In the genomic region with DNA sequence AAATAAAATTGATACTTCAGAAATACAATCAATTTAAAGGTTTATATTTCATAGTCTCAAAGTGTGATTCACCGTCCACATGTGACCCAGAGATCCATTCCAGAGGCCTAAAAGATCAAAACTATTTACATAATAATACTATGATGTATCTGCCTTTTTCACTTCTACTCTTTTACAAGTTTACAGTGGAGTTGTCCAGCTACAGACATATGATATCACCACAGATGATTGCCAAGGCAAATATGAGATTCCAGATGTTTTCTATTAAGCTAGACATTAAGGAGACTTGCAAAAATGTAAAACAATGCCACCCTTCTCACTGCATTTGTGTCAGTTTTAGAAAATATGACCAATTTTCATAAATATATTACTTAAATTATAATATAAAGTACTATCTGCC, we compare ENCODE assay signal across 22 cellular contexts.
DNase-seq lines count a peak whose midpoint lies in the region; ATAC-seq, FAIRE-seq and TF ChIP-seq lines count a peak whose summit lies in the region.
"Had no signal": no experiment of that assay in that cellular context is flagged by ENCODE, and none has a peak within 500 bp of the region (broad histone marks: within the 10 kb centered on the region; RNA-seq: fewer than 3 reads in every experiment).

No MANE protein-coding gene starts in this region.

- DNase-seq in GM04503 (ENCODE audit: low read depth) (peak; percentile 79), astrocyte (ENCODE audit: low read depth) (peak; percentile 80), fibroblast of pulmonary artery (ENCODE audit: low read depth) (peak; percentile 67), mammary epithelial cell (no peak), activated gamma-delta T cell treated with Interleukin-2 at 50 U/mL for 16 hours (no peak), upper lobe of right lung (no peak)
- DNase-seq: DMS 273 treated with DMSO at 0.1 percent for 48 hours; erythroblast; heart left ventricle; left lung; NCI-H1694 treated with DMSO at 0.1 percent for 48 hours; NCI-H82; Right ventricle myocardium superior; stimulated activated CD4-positive, alpha-beta T cell treated with anti-CD3 and anti-CD28 coated beads, Interleukin-4, amount 100 ng/mL, for 1 hour; trophoblast cell had no signal

- no peaks in the 10 kb centered on the region for H3K27me3 Mint-ChIP-seq in astrocyte (ENCODE audit: low read depth, unreplicated experiment)
- H3K27me3 Mint-ChIP-seq: stimulated activated naive CD8-positive, alpha-beta T cell treated with anti-CD3 and anti-CD28 coated beads, Interleukin-15, Interleukin-2, amounts not matched to agents 100 ng/mL and 50 ng/mL, for 24 hours had no signal

- intact Hi-C loops in mammary epithelial cell (cut with micrococcal nuclease) (no loop called here), upper lobe of right lung (cut with DNase I) (no loop called here)

- no peaks in the 10 kb centered on the region for H4K20me1 ChIP-seq in astrocyte (ENCODE audit: insufficient read depth, low read length)
- H4K20me1 ChIP-seq in mammary epithelial cell (ENCODE audit: insufficient read depth, low read length): no peaks in the 10 kb centered on the region

- no peaks in the 10 kb centered on the region for H3K9me3 ChIP-seq in astrocyte (ENCODE audit: insufficient read depth, low read depth, low read length)
- no peaks in the 10 kb centered on the region for H3K9me3 ChIP-seq in mammary epithelial cell (replicated peaks; ENCODE audit: insufficient read depth, low read length)
- no peaks in the 10 kb centered on the region for H3K9me3 ChIP-seq in upper lobe of right lung

- no peaks in the 10 kb centered on the region for H3K36me3 ChIP-seq in astrocyte (ENCODE audit: insufficient read depth, low read length)
- no peaks in the 10 kb centered on the region for H3K36me3 ChIP-seq in mammary epithelial cell (ENCODE audit: insufficient read depth, low read length)
- no peaks in the 10 kb centered on the region for H3K36me3 ChIP-seq in upper lobe of right lung
- H3K36me3 ChIP-seq: heart left ventricle, left lung had no signal

- H3K27ac Mint-ChIP-seq in astrocyte (ENCODE audit: unreplicated experiment): no peak overlapping the region
- H3K27ac Mint-ChIP-seq: activated T-helper 2 cell treated with anti-CD3 and anti-CD28 coated beads, Interferon-gamma antibody, Interleukin-2, Interleukin-4, amounts not matched to agents 10 μg/mL and 5 μg/mL and 100 μg/mL, durations not matched to agents 14 hours and 24 hours and 36 hours; CD14-positive monocyte; stimulated activated naive CD8-positive, alpha-beta T cell treated with anti-CD3 and anti-CD28 coated beads, Interleukin-15, Interleukin-2, amounts not matched to agents 100 ng/mL and 50 ng/mL, for 24 hours had no signal

- no peak for FAIRE-seq in astrocyte (lab: Jason Lieb, UNC)
- FAIRE-seq: GM12891, TTC549 had no signal

- peaks cover 15% of the 10 kb centered on the region for H3K4me1 Mint-ChIP-seq in astrocyte (ENCODE audit: low read depth, unreplicated experiment)
- H3K4me1 Mint-ChIP-seq: CD14-positive monocyte had no signal

- H3K27me3 ChIP-seq in astrocyte (ENCODE audit: insufficient read depth, low read length): no peaks in the 10 kb centered on the region
- H3K27me3 ChIP-seq in mammary epithelial cell (ENCODE audit: insufficient read depth, low read length): no peaks in the 10 kb centered on the region
- H3K27me3 ChIP-seq in upper lobe of right lung: no peaks in the 10 kb centered on the region
- H3K27me3 ChIP-seq: heart left ventricle, left lung had no signal

- H3K4me3 Mint-ChIP-seq in astrocyte (ENCODE audit: unreplicated experiment): no peak overlapping the region
- H3K4me3 Mint-ChIP-seq: CD14-positive monocyte; stimulated activated naive CD8-positive, alpha-beta T cell treated with anti-CD3 and anti-CD28 coated beads, Interleukin-15, Interleukin-2, amounts not matched to agents 100 ng/mL and 50 ng/mL, for 24 hours had no signal

- H3K9me3 Mint-ChIP-seq in astrocyte (ENCODE audit: unreplicated experiment): no peaks in the 10 kb centered on the region
- H3K9me3 Mint-ChIP-seq: activated T-helper 2 cell treated with anti-CD3 and anti-CD28 coated beads, Interferon-gamma antibody, Interleukin-2, Interleukin-4, amounts not matched to agents 10 μg/mL and 5 μg/mL and 100 μg/mL, durations not matched to agents 14 hours and 24 hours and 36 hours; stimulated activated naive CD8-positive, alpha-beta T cell treated with anti-CD3 and anti-CD28 coated beads, Interleukin-15, Interleukin-2, amounts not matched to agents 100 ng/mL and 50 ng/mL, for 24 hours had no signal

- no peaks in the 10 kb centered on the region for H3K79me2 ChIP-seq in astrocyte (ENCODE audit: insufficient read depth, low read length)
- H3K79me2 ChIP-seq in mammary epithelial cell (ENCODE audit: insufficient read depth, low read length): no peaks in the 10 kb centered on the region

- H3K4me2 ChIP-seq in astrocyte (ENCODE audit: low read length) (no peak overlapping the region), mammary epithelial cell (ENCODE audit: insufficient read depth, low read depth, low read length) (no peak overlapping the region)

- BruUV-seq in mammary epithelial cell (replicated peaks; lab: Mats Ljungman, UMichigan): no TSS peak

- in situ Hi-C loops in mammary epithelial cell (cut with MboI; ENCODE audit: low sequenced_read_pairs in 2 of 2): no loop called here

- H2AFZ ChIP-seq in astrocyte (ENCODE audit: low read depth, low read length): no peak overlapping the region
- H2AFZ ChIP-seq in mammary epithelial cell (ENCODE audit: low read depth, low read length): no peak overlapping the region

- CTCF ChIA-PET in mammary epithelial cell (lab: Charles Lee; ENCODE audit: low non-redundant PET): no interaction called here

- no peaks in the 10 kb centered on the region for H3K36me3 Mint-ChIP-seq in astrocyte (ENCODE audit: low read depth, unreplicated experiment)
- H3K36me3 Mint-ChIP-seq: CD14-positive monocyte had no signal

- H3K27ac ChIP-seq in astrocyte (ENCODE audit: low read depth, low read length) (no peak overlapping the region), mammary epithelial cell (ENCODE audit: insufficient read depth, low read depth, low read length) (no peak overlapping the region), upper lobe of right lung (no peak overlapping the region)
- H3K27ac ChIP-seq: heart left ventricle, left lung had no signal

- dilution Hi-C loops in mammary epithelial cell (cut with HindIII; ENCODE audit: low sequenced_read_pairs): no loop called here

- H3K9ac ChIP-seq in astrocyte (ENCODE audit: low read length) (no peak overlapping the region), mammary epithelial cell (ENCODE audit: insufficient read depth, low read length) (no peak overlapping the region)

- no peak for ATAC-seq in HG02798 (IDR thresholded peaks at IDR 0.05; ENCODE audit: poor library complexity, unreplicated experiment)
- ATAC-seq in upper lobe of right lung: no peak
- ATAC-seq: left lung had no signal

- H3K4me1 ChIP-seq in astrocyte (ENCODE audit: insufficient read depth, low read length): peaks cover 8% of the 10 kb centered on the region
- peaks cover 4% of the 10 kb centered on the region for H3K4me1 ChIP-seq in mammary epithelial cell (ENCODE audit: insufficient read depth, low read length)
- no peaks in the 10 kb centered on the region for H3K4me1 ChIP-seq in upper lobe of right lung
- H3K4me1 ChIP-seq: left lung had no signal

- WGBS in mammary epithelial cell (ENCODE audit: low coverage, missing lambda C conversion rate): 94% methylated on average over 1 of the region's 1 CpG

- H3K4me3 ChIP-seq in astrocyte (ENCODE audit: insufficient read depth, low read depth, low read length) (no peak overlapping the region), fibroblast of pulmonary artery (replicated peaks; ENCODE audit: low read depth, low read length) (no peak overlapping the region), mammary epithelial cell (replicated peaks in 1 of 3; ENCODE audit: insufficient read depth in 1 of 3, low read depth in 2 of 3, low read length in 3 of 3) (no peak overlapping the region), upper lobe of right lung (no peak overlapping the region)
- H3K4me3 ChIP-seq: heart left ventricle, left lung, skin epidermis had no signal

- TF ChIP-seq CTCF in astrocyte (IDR thresholded peaks at IDR 0.05; ENCODE audit: insufficient read depth, low read depth, low read length) (no peak), fibroblast of pulmonary artery (IDR thresholded peaks at IDR 0.05; ENCODE audit: low read length, missing control alignments) (no peak), mammary epithelial cell (conservative IDR thresholded peaks at IDR 0.05 in 1 of 2, IDR thresholded peaks at IDR 0.05 in 1 of 2; ENCODE audit: extremely low read depth in 1 of 2, insufficient read depth in 1 of 2, low read depth in 1 of 2, low read length in 2 of 2) (no peak), upper lobe of right lung (IDR thresholded peaks at IDR 0.05) (no peak)

Comparison
In these comparisons a context has a peak if more than half of its experiments do, and no peak if none do; other contexts are left out.
1. DNase-seq: peak in GM04503 (single experiment), astrocyte (single experiment) and fibroblast of pulmonary artery (single experiment); none in mammary epithelial cell (single experiment), activated gamma-delta T cell treated with Interleukin-2 at 50 U/mL for 16 hours (single experiment) and upper lobe of right lung (single experiment).